ENCODE assay signal across 8 cellular contexts in the genomic region with DNA sequence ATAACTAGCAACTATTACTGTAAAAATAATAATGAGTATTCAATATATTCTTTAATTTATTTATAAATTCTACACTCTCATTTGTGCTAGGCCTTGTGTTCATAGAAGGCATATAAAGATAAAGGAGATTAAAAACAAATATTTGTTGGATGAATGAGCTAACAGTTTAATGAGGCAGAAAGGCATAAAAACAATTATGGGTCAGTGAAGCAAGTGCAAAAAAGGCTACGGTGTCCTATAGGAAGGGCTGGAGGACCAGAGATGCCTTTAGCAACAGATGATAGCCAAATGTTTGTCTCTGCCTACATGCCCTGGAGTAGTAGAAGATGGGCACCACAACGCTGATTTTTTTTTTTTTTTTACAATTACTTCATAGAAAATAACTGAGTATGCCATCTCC. TPM values are rescaled to one million over a fixed set of nuclear protein-coding genes. Genes with fewer than 3 reads are reported as not detected.
"Had no signal": no experiment of that assay in that cellular context is flagged by ENCODE, and none has a peak within 500 bp of the region (broad histone marks: within the 10 kb centered on the region; RNA-seq: fewer than 3 reads in every experiment).

No MANE protein-coding gene starts in this region.

- H3K4me3 ChIP-seq: GM23338, K562 had no signal

- DNase-seq: H9, HCEC 1CT, IMR-90 had no signal

- ATAC-seq: GM23338, K562 had no signal

- FAIRE-seq: H1, H54, HTR-8/SVneo, K562 had no signal

RNA-seq across cellular contexts. Expression of a gene that starts 45.7 kb away (rescaled TPM):
- total RNA-seq: K562 had no signal
